Comparison of ENCODE assay signal across 11 cellular contexts in genomic region chr16:11627822-11628457, GRCh38. TPM values are rescaled to one million over a fixed set of nuclear protein-coding genes. Genes with fewer than 3 reads are reported as not detected.
DNase-seq lines count a peak whose midpoint lies in the region; ATAC-seq, FAIRE-seq and TF ChIP-seq lines count a peak whose summit lies in the region.
"Had no signal": no experiment of that assay in that cellular context is flagged by ENCODE, and none has a peak within 500 bp of the region (broad histone marks: within the 10 kb centered on the region; RNA-seq: fewer than 3 reads in every experiment).

No MANE protein-coding gene starts in this region.

- no peak overlapping the region for H3K4me3 ChIP-seq in fibroblast of the aortic adventitia (ENCODE audit: low read depth, low read length)
- H3K4me3 ChIP-seq in spleen, result no peak overlapping the region

- no peak for ATAC-seq in natural killer cell treated with Interleukin-12 subunit alpha and Interleukin-12 subunit beta and Interleukin-15 and Interleukin-18, amount 100 ng/mL, for 72 hours
- ATAC-seq: naive thymus-derived CD8-positive, alpha-beta T cell had no signal

- H3K27me3 Mint-ChIP-seq in natural killer cell treated with Interleukin-12 subunit alpha and Interleukin-12 subunit beta and Interleukin-15 and Interleukin-18, amount 100 ng/mL, for 72 hours, result no peaks in the 10 kb centered on the region
- H3K27me3 Mint-ChIP-seq: naive thymus-derived CD8-positive, alpha-beta T cell had no signal

- 64 to 76% (median 68%) methylated on average over 15 of the region's 15 CpGs for WGBS in spleen, 5 donors

- H3K4me3 Mint-ChIP-seq in natural killer cell treated with Interleukin-12 subunit alpha and Interleukin-12 subunit beta and Interleukin-15 and Interleukin-18, amount 100 ng/mL, for 72 hours, result no peak overlapping the region

- H3K4me1 Mint-ChIP-seq in natural killer cell treated with Interleukin-12 subunit alpha and Interleukin-12 subunit beta and Interleukin-15 and Interleukin-18, amount 100 ng/mL, for 72 hours (ENCODE audit: low read depth in 2 of 2), result peaks cover 17% of the 10 kb centered on the region in 2 donors

- no peak for TF ChIP-seq CTCF in fibroblast of the aortic adventitia (IDR thresholded peaks at IDR 0.05; ENCODE audit: insufficient read depth, low read length)
- TF ChIP-seq CTCF in spleen (IDR thresholded peaks at IDR 0.05 in 8 of 11, conservative IDR thresholded peaks at IDR 0.05 in 3 of 11), result no peak

- no peak for TF ChIP-seq POLR2A in spleen (IDR thresholded peaks at IDR 0.05)

- H3K36me3 ChIP-seq in spleen, result no peaks in the 10 kb centered on the region

- peak overlapping the region in 6 of 8 donors; percentile 73 to 93 (median 82) for H3K27ac ChIP-seq in spleen

- intact Hi-C loops in spleen (cut with DNase I; ENCODE audit: low total_unique reads), result no loop called here

- no peak overlapping the region for H3K27ac Mint-ChIP-seq in natural killer cell treated with Interleukin-12 subunit alpha and Interleukin-12 subunit beta and Interleukin-15 and Interleukin-18, amount 100 ng/mL, for 72 hours

- in situ Hi-C loops in G401 (cut with HindIII; ENCODE audit: low sequenced_read_pairs), result no loop called here

- H3K4me1 ChIP-seq in spleen, result peaks cover 19 to 90% (median 51%) of the 10 kb centered on the region in 6 donors

- H3K27me3 ChIP-seq in spleen (replicated peaks in 1 of 7), result no peaks in the 10 kb centered on the region

- DNase-seq in H4 (ENCODE audit: low spot score), result peak; percentile 83
- DNase-seq in RCC 7860 (ENCODE audit: low spot score), result peak; percentile 93
- DNase-seq in fibroblast of the aortic adventitia (ENCODE audit: low read depth), result peak; percentile 97
- no peak for DNase-seq in spleen
- no peak for DNase-seq in natural killer cell treated with Interleukin-12 subunit alpha and Interleukin-12 subunit beta and Interleukin-15 and Interleukin-18, amount 100 ng/mL, for 72 hours (ENCODE audit: low spot score)
- DNase-seq in NCI-H82 treated with DMSO at 0.1 percent for 48 hours (lab: John Stamatoyannopoulos, UW; ENCODE audit: unreplicated experiment), result no peak
- no peak for DNase-seq in G401 (ENCODE audit: low spot score)
- DNase-seq in NCI-H1105 treated with DMSO at 0.1 percent for 48 hours (lab: John Stamatoyannopoulos, UW), result no peak
- DNase-seq: activated naive CD4-positive, alpha-beta T cell; naive thymus-derived CD8-positive, alpha-beta T cell; NCI-H510A treated with DMSO at 0.1 percent for 48 hours had no signal

- no peaks in the 10 kb centered on the region for H3K9me3 Mint-ChIP-seq in natural killer cell treated with Interleukin-12 subunit alpha and Interleukin-12 subunit beta and Interleukin-15 and Interleukin-18, amount 100 ng/mL, for 72 hours
- H3K9me3 Mint-ChIP-seq: naive thymus-derived CD8-positive, alpha-beta T cell had no signal

- H3K9me3 ChIP-seq in spleen, result no peaks in the 10 kb centered on the region

- peak; percentile 89 for FAIRE-seq in RCC 7860 (lab: Jason Lieb, UNC)

- H3K36me3 Mint-ChIP-seq in natural killer cell treated with Interleukin-12 subunit alpha and Interleukin-12 subunit beta and Interleukin-15 and Interleukin-18, amount 100 ng/mL, for 72 hours, result no peaks in the 10 kb centered on the region
- H3K36me3 Mint-ChIP-seq: naive thymus-derived CD8-positive, alpha-beta T cell had no signal

RNA-seq across cellular contexts. Expression of gene SNN, which starts 40.3 kb away (rescaled TPM):
- total RNA-seq in H4 (2014; rRNA removed; shearing (Covaris generic)), result 13.7 and 14.9 TPM in 2 replicates
- total RNA-seq in fibroblast of the aortic adventitia (ENCODE audit: low replicate concordance) (9.2 and 10.1 TPM in 2 replicates), spleen (10 to 100 TPM; 44.5 to 59.5 (median 49.1) TPM)
- polyA plus RNA-seq in spleen, result 10 to 100 TPM; 22.3 to 53.7 (median 25.1) TPM
- 1 to 10 TPM in 1 of 2 donors, under 1 TPM in 1; 0.43 to 1.1 TPM for total RNA-seq in natural killer cell treated with Interleukin-12 subunit alpha and Interleukin-12 subunit beta and Interleukin-15 and Interleukin-18, amount 100 ng/mL, for 72 hours
- total RNA-seq in G401 (2014; rRNA removed; shearing (Covaris generic)), result 18.2 and 28.1 TPM in 2 replicates

RNA-seq across cellular contexts. Expression of gene LITAF, which starts 41.2 kb away (rescaled TPM):
- total RNA-seq in H4 (2014; rRNA removed; shearing (Covaris generic)), result 98.1 and 120 TPM in 2 replicates
- total RNA-seq in fibroblast of the aortic adventitia (ENCODE audit: low replicate concordance) (13.9 and 44.6 TPM in 2 replicates), spleen (100 to 1,000 TPM; 114 to 312 (median 190) TPM)
- 10 to 100 TPM; 55.8 to 87.4 (median 58.9) TPM for polyA plus RNA-seq in spleen
- total RNA-seq in natural killer cell treated with Interleukin-12 subunit alpha and Interleukin-12 subunit beta and Interleukin-15 and Interleukin-18, amount 100 ng/mL, for 72 hours, result 100 to 1,000 TPM; 112 to 191 TPM
- 43.3 and 50.5 TPM in 2 replicates for total RNA-seq in G401 (2014; rRNA removed; shearing (Covaris generic))

Comparison
In these comparisons a context has a peak if more than half of its experiments do, and no peak if none do; other contexts are left out.
1. DNase-seq: peak in H4 (single experiment), RCC 7860 (single experiment) and fibroblast of the aortic adventitia (single experiment); none in spleen (single experiment), natural killer cell treated with Interleukin-12 subunit alpha and Interleukin-12 subunit beta and Interleukin-15 and Interleukin-18, amount 100 ng/mL, for 72 hours (single experiment), NCI-H82 treated with DMSO at 0.1 percent for 48 hours (single experiment), G401 (single experiment) and NCI-H1105 treated with DMSO at 0.1 percent for 48 hours (single experiment).